23 cellular contexts compared by ENCODE assay signal in genomic region chr17:33387406-33387805, GRCh38.
"Had no signal": no experiment of that assay in that cellular context is flagged by ENCODE, and none has a peak within 500 bp of the region (broad histone marks: within the 10 kb centered on the region; RNA-seq: fewer than 3 reads in every experiment).

No MANE protein-coding gene starts in this region.

- H3K9me3 ChIP-seq: left ventricle myocardium inferior, mucosa of descending colon, ovary, right atrium auricular region, right lobe of liver, stomach, testis, thyroid gland, transverse colon, upper lobe of left lung, vagina had no signal

- H3K4me2 ChIP-seq: smooth muscle cell had no signal

- H3K36me3 ChIP-seq: left ventricle myocardium inferior, ovary, right atrium auricular region, right lobe of liver, stomach, thyroid gland, transverse colon, upper lobe of left lung, vagina had no signal

- H3K4me3 ChIP-seq: left ventricle myocardium inferior, lung, mucosa of descending colon, ovary, right atrium auricular region, right lobe of liver, smooth muscle cell, stomach, testis, thyroid gland, transverse colon, upper lobe of left lung, vagina had no signal

- DNase-seq: hippocampal formation; kidney; left colon; left ventricle myocardium inferior; midbrain; mucosa of descending colon; naive thymus-derived CD4-positive, alpha-beta T cell; ovary; right lobe of liver; stimulated activated CD4-positive, alpha-beta T cell treated with anti-CD3 and anti-CD28 coated beads, Interleukin-1b, Interleukin-23, amount 100 ng/mL, for 48 hours; stimulated activated CD4-positive, alpha-beta T cell treated with anti-CD3 and anti-CD28 coated beads, Interleukin-4, amount 100 ng/mL, for 1 hour; stimulated activated naive B cell treated with anti-CD40 and anti-IgM and Interleukin-4, amounts not matched to agents 10 μg/mL and 1 μg/mL and 100 μg/mL, for 72 hours; stimulated activated naive CD8-positive, alpha-beta T cell treated with anti-CD3 and anti-CD28 coated beads, Interleukin-15, Interleukin-2, amounts not matched to agents 100 U/mL and 50 U/mL, for 24 hours; stomach; testis; thyroid gland; transverse colon; upper lobe of left lung had no signal

- H3K27me3 ChIP-seq: ovary, right atrium auricular region, right lobe of liver, testis, thyroid gland, upper lobe of left lung, vagina had no signal

- ATAC-seq: left colon; mucosa of descending colon; naive thymus-derived CD4-positive, alpha-beta T cell; natural killer cell treated with Interleukin-12 subunit alpha and Interleukin-12 subunit beta and Interleukin-15 and Interleukin-18, amount 100 ng/mL, for 72 hours; right lobe of liver; stimulated activated naive B cell treated with anti-CD40 and anti-IgM and Interleukin-4, amounts not matched to agents 10 μg/mL and 1 μg/mL and 100 μg/mL, for 72 hours; stimulated activated naive CD8-positive, alpha-beta T cell treated with anti-CD3 and anti-CD28 coated beads, Interleukin-15, Interleukin-2, amounts not matched to agents 100 U/mL and 50 U/mL, for 24 hours had no signal

- H3K4me1 ChIP-seq: left ventricle myocardium inferior, right atrium auricular region, right lobe of liver, stomach, testis, transverse colon, vagina had no signal

- H3K27ac ChIP-seq: left ventricle myocardium inferior, ovary, right atrium auricular region, right lobe of liver, stomach, testis, thyroid gland, transverse colon, upper lobe of left lung, vagina had no signal
